11 cellular contexts compared by ENCODE assay signal in the genomic region with DNA sequence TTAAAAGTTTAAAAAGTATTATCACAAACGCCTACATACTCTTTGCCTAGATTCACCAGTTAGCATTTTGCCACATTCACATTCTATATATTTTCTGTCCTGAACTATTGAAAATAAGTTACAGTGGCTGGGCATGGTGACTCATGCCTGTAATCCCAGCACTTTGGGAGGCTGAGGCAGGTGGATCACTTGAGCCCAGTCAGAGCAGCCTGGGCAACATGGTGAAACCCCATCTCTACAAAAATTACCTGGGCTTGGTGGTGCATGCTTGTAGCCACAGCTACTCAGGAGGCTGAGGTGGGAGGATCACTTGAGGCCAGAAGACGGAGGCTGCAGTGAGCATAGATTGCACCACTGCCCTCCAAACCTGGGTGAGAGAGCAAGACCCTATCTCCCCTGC. TPM values are rescaled to one million over a fixed set of nuclear protein-coding genes. Genes with fewer than 3 reads are reported as not detected.
DNase-seq lines count a peak whose midpoint lies in the region; ATAC-seq, FAIRE-seq and TF ChIP-seq lines count a peak whose summit lies in the region.
"Had no signal": no experiment of that assay in that cellular context is flagged by ENCODE, and none has a peak within 500 bp of the region (broad histone marks: within the 10 kb centered on the region; RNA-seq: fewer than 3 reads in every experiment).

No MANE protein-coding gene starts in this region.

- H3K4me3 ChIP-seq in Peyer's patch (no peak overlapping the region), small intestine (ENCODE audit: low read depth in 1 of 2, low read length in 2 of 2) (no peak overlapping the region)

- peak; percentile 49 for ATAC-seq in activated CD8-positive, alpha-beta T cell treated with anti-CD3 and anti-CD28 coated beads for 36 hours
- no peak for ATAC-seq in activated CD8-positive, alpha-beta T cell treated with anti-CD3 and anti-CD28 coated beads, Interleukin-2, amount 10 ng/mL, durations not matched to agents 7 days and 5 days
- no peak for ATAC-seq in effector memory CD8-positive, alpha-beta T cell (replicated peaks)
- ATAC-seq in HG02571 (IDR thresholded peaks at IDR 0.05; ENCODE audit: unreplicated experiment) (no peak), HG02885 (IDR thresholded peaks at IDR 0.05; ENCODE audit: poor library complexity, unreplicated experiment) (no peak)

- POLR2A ChIA-PET in activated CD8-positive, alpha-beta T cell treated with anti-CD3 and anti-CD28 coated beads for 36 hours (lab: Charles Lee): interaction anchor here (0.7 to 6.1 kb wide), 3 partner anchors 45 to 239 kb away, joined by 3 to 21 read pairs (median 3); a partner anchor contains a TSS
- POLR2A ChIA-PET in activated CD8-positive, alpha-beta T cell treated with anti-CD3 and anti-CD28 coated beads, Interleukin-2, amount 10 ng/mL, durations not matched to agents 7 days and 5 days (lab: Charles Lee): no interaction called here

- peaks cover 56% of the 10 kb centered on the region for H3K4me1 Mint-ChIP-seq in activated CD8-positive, alpha-beta T cell treated with anti-CD3 and anti-CD28 coated beads for 36 hours (ENCODE audit: low read depth)
- H3K4me1 Mint-ChIP-seq in activated CD8-positive, alpha-beta T cell treated with anti-CD3 and anti-CD28 coated beads, Interleukin-2, amount 10 ng/mL, durations not matched to agents 7 days and 5 days (ENCODE audit: low read depth): peaks cover 43% of the 10 kb centered on the region
- peaks cover 29 to 51% of the 10 kb centered on the region in 2 donors for H3K4me1 Mint-ChIP-seq in effector memory CD8-positive, alpha-beta T cell (ENCODE audit: low read depth in 2 of 2)

- FAIRE-seq in small intestine (lab: Jason Lieb, UNC): no peak

- H3K27me3 ChIP-seq in Peyer's patch (no peaks in the 10 kb centered on the region), small intestine (ENCODE audit: control insufficient read depth in 2 of 2, insufficient read depth in 2 of 2, low read length in 2 of 2) (no peaks in the 10 kb centered on the region)

- H3K36me3 Mint-ChIP-seq in activated CD8-positive, alpha-beta T cell treated with anti-CD3 and anti-CD28 coated beads for 36 hours (ENCODE audit: low read depth): peaks cover 44% of the 10 kb centered on the region
- peaks cover 42% of the 10 kb centered on the region for H3K36me3 Mint-ChIP-seq in activated CD8-positive, alpha-beta T cell treated with anti-CD3 and anti-CD28 coated beads, Interleukin-2, amount 10 ng/mL, durations not matched to agents 7 days and 5 days (ENCODE audit: low read depth)
- H3K36me3 Mint-ChIP-seq in effector memory CD8-positive, alpha-beta T cell (ENCODE audit: insufficient read depth): peaks cover 48% of the 10 kb centered on the region

- peaks cover 0 to 46% (median 7%) of the 10 kb centered on the region in 4 donors for H3K4me1 ChIP-seq in Peyer's patch
- peaks cover 7 to 11% of the 10 kb centered on the region in 2 donors for H3K4me1 ChIP-seq in small intestine (ENCODE audit: control insufficient read depth in 2 of 2, insufficient read depth in 1 of 2, low read depth in 1 of 2, low read length in 1 of 2)

- H3K27ac ChIP-seq in Peyer's patch: peak overlapping the region in 3 of 4 donors; percentile 37 to 88 (median 62)
- H3K27ac ChIP-seq in small intestine (ENCODE audit: low read depth in 1 of 2, low read length in 1 of 2): peak overlapping the region; percentile 64 to 79

- WGBS in small intestine, 3 donors: 67 to 85% (median 78%) methylated on average over 2 of the region's 2 CpGs

- peak overlapping the region; percentile 91 for H3K27ac Mint-ChIP-seq in activated CD8-positive, alpha-beta T cell treated with anti-CD3 and anti-CD28 coated beads for 36 hours
- H3K27ac Mint-ChIP-seq in activated CD8-positive, alpha-beta T cell treated with anti-CD3 and anti-CD28 coated beads, Interleukin-2, amount 10 ng/mL, durations not matched to agents 7 days and 5 days: no peak overlapping the region
- H3K27ac Mint-ChIP-seq in effector memory CD8-positive, alpha-beta T cell: peak overlapping the region; percentile 88 to 89

- H3K9me3 ChIP-seq in Peyer's patch: no peaks in the 10 kb centered on the region
- H3K9me3 ChIP-seq in small intestine (ENCODE audit: control insufficient read depth, low read depth): no peaks in the 10 kb centered on the region

- TF ChIP-seq CTCF in activated CD8-positive, alpha-beta T cell treated with anti-CD3 and anti-CD28 coated beads for 36 hours (IDR thresholded peaks at IDR 0.05): no peak
- no peak for TF ChIP-seq CTCF in Peyer's patch (IDR thresholded peaks at IDR 0.05)

- intact Hi-C loops in activated CD8-positive, alpha-beta T cell treated with anti-CD3 and anti-CD28 coated beads for 36 hours (cut with micrococcal nuclease): no loop called here

- H3K36me3 ChIP-seq in Peyer's patch: peaks cover 0 to 34% (median 0%) of the 10 kb centered on the region in 3 donors
- H3K36me3 ChIP-seq in small intestine (ENCODE audit: control insufficient read depth in 2 of 2, insufficient read depth in 2 of 2, low read length in 2 of 2): peaks cover 3 to 4% of the 10 kb centered on the region in 2 donors

- peak; percentile 37 for DNase-seq in activated CD8-positive, alpha-beta T cell treated with anti-CD3 and anti-CD28 coated beads for 36 hours
- DNase-seq in activated CD8-positive, alpha-beta T cell treated with anti-CD3 and anti-CD28 coated beads, Interleukin-2, amount 10 ng/mL, durations not matched to agents 7 days and 5 days: no peak
- DNase-seq in Peyer's patch (no peak), small intestine (peak; percentile 25), GOT3 (lab: John Stamatoyannopoulos, UW) (no peak)
- DNase-seq in effector memory CD8-positive, alpha-beta T cell: no peak
- DNase-seq: NCI-H1694 had no signal

- TF ChIP-seq POLR2A in Peyer's patch (IDR thresholded peaks at IDR 0.05): no peak

- peak overlapping the region; percentile 20 for H3K4me3 Mint-ChIP-seq in activated CD8-positive, alpha-beta T cell treated with anti-CD3 and anti-CD28 coated beads for 36 hours
- H3K4me3 Mint-ChIP-seq in activated CD8-positive, alpha-beta T cell treated with anti-CD3 and anti-CD28 coated beads, Interleukin-2, amount 10 ng/mL, durations not matched to agents 7 days and 5 days: no peak overlapping the region
- peak overlapping the region in 1 of 2 donors; percentile 64 for H3K4me3 Mint-ChIP-seq in effector memory CD8-positive, alpha-beta T cell

- H3K9me3 Mint-ChIP-seq in activated CD8-positive, alpha-beta T cell treated with anti-CD3 and anti-CD28 coated beads for 36 hours: no peaks in the 10 kb centered on the region
- H3K9me3 Mint-ChIP-seq in activated CD8-positive, alpha-beta T cell treated with anti-CD3 and anti-CD28 coated beads, Interleukin-2, amount 10 ng/mL, durations not matched to agents 7 days and 5 days (ENCODE audit: insufficient read depth): no peaks in the 10 kb centered on the region
- H3K9me3 Mint-ChIP-seq in effector memory CD8-positive, alpha-beta T cell: no peaks in the 10 kb centered on the region

- CTCF ChIA-PET in activated CD8-positive, alpha-beta T cell treated with anti-CD3 and anti-CD28 coated beads for 36 hours (lab: Charles Lee): no interaction called here
- CTCF ChIA-PET in activated CD8-positive, alpha-beta T cell treated with anti-CD3 and anti-CD28 coated beads, Interleukin-2, amount 10 ng/mL, durations not matched to agents 7 days and 5 days (lab: Charles Lee): interaction anchor here (1.0 to 2.7 kb wide), 2 partner anchors 18 to 41 kb away, joined by 3 to 8 read pairs; no protein-coding TSS in a partner anchor

- H3K27me3 Mint-ChIP-seq in activated CD8-positive, alpha-beta T cell treated with anti-CD3 and anti-CD28 coated beads for 36 hours: no peaks in the 10 kb centered on the region
- H3K27me3 Mint-ChIP-seq in activated CD8-positive, alpha-beta T cell treated with anti-CD3 and anti-CD28 coated beads, Interleukin-2, amount 10 ng/mL, durations not matched to agents 7 days and 5 days (ENCODE audit: low read depth): no peaks in the 10 kb centered on the region
- H3K27me3 Mint-ChIP-seq in effector memory CD8-positive, alpha-beta T cell: no peaks in the 10 kb centered on the region

RNA-seq across cellular contexts. Expression of a gene that starts 5.3 kb away (rescaled TPM):
- total RNA-seq in activated CD8-positive, alpha-beta T cell treated with anti-CD3 and anti-CD28 coated beads for 36 hours: 10 to 100 TPM; 45.4 to 45.8 TPM
- total RNA-seq in activated CD8-positive, alpha-beta T cell treated with anti-CD3 and anti-CD28 coated beads, Interleukin-2, amount 10 ng/mL, durations not matched to agents 7 days and 5 days: 10 to 100 TPM; 51.4 to 56.1 TPM
- 100 to 1,000 TPM; 195 to 278 (median 225) TPM for total RNA-seq in Peyer's patch
- polyA plus RNA-seq in small intestine: 100 to 1,000 TPM; 216 to 407 (median 310) TPM

RNA-seq across cellular contexts. Expression of a gene that starts 43.5 kb away (rescaled TPM):
- total RNA-seq in activated CD8-positive, alpha-beta T cell treated with anti-CD3 and anti-CD28 coated beads for 36 hours: 100 to 1,000 TPM; 304 to 307 TPM
- 100 to 1,000 TPM; 408 to 412 TPM for total RNA-seq in activated CD8-positive, alpha-beta T cell treated with anti-CD3 and anti-CD28 coated beads, Interleukin-2, amount 10 ng/mL, durations not matched to agents 7 days and 5 days
- total RNA-seq in Peyer's patch: 100 to 1,000 TPM; 228 to 386 (median 343) TPM
- polyA plus RNA-seq in small intestine: 100 to 1,000 TPM; 316 to 358 (median 316) TPM

RNA-seq across cellular contexts. Expression of a gene that starts 58.4 kb away (rescaled TPM):
- total RNA-seq in activated CD8-positive, alpha-beta T cell treated with anti-CD3 and anti-CD28 coated beads for 36 hours: not detected
- total RNA-seq in activated CD8-positive, alpha-beta T cell treated with anti-CD3 and anti-CD28 coated beads, Interleukin-2, amount 10 ng/mL, durations not matched to agents 7 days and 5 days: not detected
- not detected for total RNA-seq in Peyer's patch
- under 1 TPM in 1 of 3 donors, not detected in 2; 0.01 TPM for polyA plus RNA-seq in small intestine
- total RNA-seq: cerebellum, mononuclear cell had no signal

Comparison
In these comparisons a context has a peak if more than half of its experiments do, and no peak if none do; other contexts are left out.
1. DNase-seq: peak in activated CD8-positive, alpha-beta T cell treated with anti-CD3 and anti-CD28 coated beads for 36 hours (single experiment) and small intestine (single experiment); none in activated CD8-positive, alpha-beta T cell treated with anti-CD3 and anti-CD28 coated beads, Interleukin-2, amount 10 ng/mL, durations not matched to agents 7 days and 5 days (single experiment), Peyer's patch (0 of 3), effector memory CD8-positive, alpha-beta T cell (0 of 3) and GOT3 (single experiment).